ENCODE assay signal across 24 cellular contexts in genomic region chr19:56174550-56174949, GRCh38. TPM values are rescaled to one million over a fixed set of nuclear protein-coding genes. Genes with fewer than 3 reads are reported as not detected.
DNase-seq lines count a peak whose midpoint lies in the region; ATAC-seq, FAIRE-seq and TF ChIP-seq lines count a peak whose summit lies in the region.
"Had no signal": no experiment of that assay in that cellular context is flagged by ENCODE, and none has a peak within 500 bp of the region (broad histone marks: within the 10 kb centered on the region; RNA-seq: fewer than 3 reads in every experiment).

No MANE protein-coding gene starts in this region.

- H2AFZ ChIP-seq in K562 (ENCODE audit: low read depth, low read length), result 0 out of 2 replicates have a peak overlapping the region, but pooled peaks have one; percentile 1
- H2AFZ ChIP-seq in neuronal stem cell (ENCODE audit: low read length), result peak overlapping the region; percentile 58
- H2AFZ ChIP-seq: GM23248 had no signal

- H3K36me3 ChIP-seq in K562 (ENCODE audit: control insufficient read depth, insufficient read depth, low read length) (no peaks in the 10 kb centered on the region), neuronal stem cell (replicated peaks in 1 of 2; ENCODE audit: control insufficient read depth in 2 of 2, insufficient read depth in 2 of 2, low read length in 2 of 2) (no peaks in the 10 kb centered on the region)
- H3K36me3 ChIP-seq: HAP-1 had no signal

- no peak overlapping the region for H3K4ac ChIP-seq in neuronal stem cell (ENCODE audit: low read length)

- no peak overlapping the region for H4K91ac ChIP-seq in neuronal stem cell (ENCODE audit: low read depth, low read length, poor library complexity)

- H3K4me1 ChIP-seq in K562 (replicated peaks in 1 of 2; ENCODE audit: control insufficient read depth in 2 of 2, insufficient read depth in 2 of 2, low read length in 2 of 2) (peaks cover 5 to 23% of the 10 kb centered on the region in 2 experiments; a peak in 3 of 5 replicates), neuronal stem cell (ENCODE audit: control insufficient read depth in 2 of 2, insufficient read depth in 1 of 2, low read depth in 1 of 2, low read length in 2 of 2) (peaks cover 5 to 20% of the 10 kb centered on the region in 2 donors)
- H3K4me1 ChIP-seq: HAP-1 had no signal

- H3K79me2 ChIP-seq in K562 (ENCODE audit: control insufficient read depth, insufficient read depth, low read length), result no peaks in the 10 kb centered on the region

- intact Hi-C loops in K562 (cut with micrococcal nuclease), result loop anchor here (5.0 kb wide), 1 partner anchor 158 kb away; no protein-coding TSS in a partner anchor

- H4K8ac ChIP-seq in neuronal stem cell (ENCODE audit: low read depth, low read length), result no peak overlapping the region

- H3K4me3 ChIP-seq in K562 (no peak overlapping the region), neuronal stem cell (ENCODE audit: low read length in 2 of 2) (no peak overlapping the region)
- H3K4me3 ChIP-seq: GM23248, HAP-1 had no signal

- no peak for FAIRE-seq in K562 (lab: Jason Lieb, UNC)
- FAIRE-seq: GM18507 had no signal

- no peaks in the 10 kb centered on the region for H4K20me1 ChIP-seq in K562 (replicated peaks; ENCODE audit: control insufficient read depth, insufficient read depth, low read length)

- POLR2A ChIA-PET in K562 (lab: Yijun Ruan, JAX), result no interaction called here

- DNase-seq in DMS53 (lab: John Stamatoyannopoulos, UW) (peak; percentile 26), DMS53 treated with DMSO at 0.1 percent for 48 hours (lab: John Stamatoyannopoulos, UW; ENCODE audit: unreplicated experiment) (no peak), NCI-H146 (lab: John Stamatoyannopoulos, UW) (peak; percentile 28), K562 (ENCODE audit: extremely low read depth in 1 of 4, low spot score in 3 of 4) (peak in 2 of 4 experiments; percentile 6 to 23), neuronal stem cell (ENCODE audit: low spot score) (no peak), inferior parietal cortex (ENCODE audit: extremely low spot score) (no peak)
- DNase-seq: GDM1, GM23248, KBM-7, MM.1S, NCI-H1048, NCI-H1417 treated with DMSO at 0.1 percent for 48 hours, NCI-H1930, NCI-H524, NCI-H774, PC-3 had no signal

- H3K27me3 ChIP-seq in K562 (ENCODE audit: control insufficient read depth in 2 of 2, insufficient read depth in 2 of 2, low read length in 2 of 2), result peaks cover 0 to 31% of the 10 kb centered on the region in 2 experiments; a peak in 4 of 5 replicates
- peaks cover 0 to 5% (median 0%) of the 10 kb centered on the region in 3 experiments for H3K27me3 ChIP-seq in neuronal stem cell (ENCODE audit: control insufficient read depth in 3 of 3, insufficient read depth in 3 of 3, low read depth in 1 of 3, low read length in 3 of 3)

- TF ChIP-seq CTCF in K562 (IDR thresholded peaks at IDR 0.05 in 2 of 3, conservative IDR thresholded peaks at IDR 0.05 in 1 of 3; ENCODE audit: insufficient read depth in 2 of 3, low read depth in 1 of 3, low read length in 3 of 3), result no peak

- H2BK5ac ChIP-seq in neuronal stem cell (ENCODE audit: low read length), result peak overlapping the region; percentile 9

- H2BK120ac ChIP-seq in neuronal stem cell (ENCODE audit: low read depth, low read length), result peak overlapping the region; percentile 100

- BruUV-seq in K562 (replicated peaks; lab: Mats Ljungman, UMichigan), result no TSS peak

- H3K18ac ChIP-seq in neuronal stem cell (ENCODE audit: low read length), result peak overlapping the region; percentile 0

- peaks cover 1% of the 10 kb centered on the region for H3K79me1 ChIP-seq in neuronal stem cell (ENCODE audit: low read depth, low read length)

- H3K9me3 ChIP-seq in K562 (replicated peaks; ENCODE audit: control insufficient read depth, insufficient read depth, low read depth, low read length) (no peaks in the 10 kb centered on the region), neuronal stem cell (replicated peaks in 1 of 2; ENCODE audit: control insufficient read depth in 2 of 2, insufficient read depth in 1 of 2, low read depth in 1 of 2, low read length in 2 of 2) (peaks cover 0 to 2% of the 10 kb centered on the region in 2 donors)
- H3K9me3 ChIP-seq: HAP-1 had no signal

- TF ChIP-seq POLR2A in K562 (conservative IDR thresholded peaks at IDR 0.05), result no peak

- H2AK5ac ChIP-seq in neuronal stem cell (ENCODE audit: low read depth, low read length), result peak overlapping the region; percentile 80

- no peaks in the 10 kb centered on the region for H3K9me1 ChIP-seq in K562 (ENCODE audit: control insufficient read depth, insufficient read depth, low read length)

- no peak overlapping the region for H3K14ac ChIP-seq in neuronal stem cell (ENCODE audit: low read length)

- CTCF ChIA-PET in K562 (lab: Yijun Ruan, JAX; ENCODE audit: low intra/inter-chr PET ratio), result no interaction called here

- H3K4me2 ChIP-seq in K562 (ENCODE audit: insufficient read depth, low read length) (peak overlapping the region; percentile 26; the same call in 1 of the 2 replicates), neuronal stem cell (ENCODE audit: insufficient read depth, low read length, poor library complexity, severe bottlenecking) (no peak overlapping the region)

- H3K23ac ChIP-seq in neuronal stem cell (ENCODE audit: low read depth, low read length, poor library complexity), result no peak overlapping the region

- TF ChIP-seq RAD21 in K562 (CRISPR knock-in tag; conservative IDR thresholded peaks at IDR 0.05 in 1 of 2, IDR thresholded peaks at IDR 0.05 in 1 of 2), result no peak

- peak; percentile 36 for ATAC-seq in K562
- no peak for ATAC-seq in activated CD4-positive, CD25-positive, alpha-beta regulatory T cell treated with anti-CD3 and anti-CD28 coated beads, Interleukin-2, amount 50 U/mL, for 24 hours
- ATAC-seq: PC-3, SK-N-SH treated with all-trans-retinoic acid at 6 μM for 48 hours had no signal

- TF ChIP-seq EP300 in K562 (IDR thresholded peaks at IDR 0.05; ENCODE audit: low read length), result no peak

- H2BK15ac ChIP-seq in neuronal stem cell (ENCODE audit: low read length), result no peak overlapping the region

- in situ Hi-C loops in K562 (cut with MboI), result no loop called here

- H3K27ac ChIP-seq in K562 (ENCODE audit: extremely low read depth, low read depth, low read length) (no peak overlapping the region), neuronal stem cell (replicated peaks; ENCODE audit: low read length) (peak overlapping the region; percentile 32)
- H3K27ac ChIP-seq: C4-2B, GM23248, RWPE1 had no signal

- H3K9ac ChIP-seq in K562 (ENCODE audit: insufficient read depth in 1 of 2, low read depth in 2 of 2, low read length in 2 of 2) (peak overlapping the region in 1 of 2 experiments; percentile 52; a peak in 2 of 4 replicates), neuronal stem cell (ENCODE audit: low read depth, low read length, poor library complexity) (no peak overlapping the region)
- H3K9ac ChIP-seq: GM23248 had no signal

- WGBS in K562 (ENCODE audit: insufficient coverage, low coverage, missing lambda C conversion rate), result 4% methylated on average over 11 of the region's 11 CpGs
- WGBS in neuronal stem cell (ENCODE audit: extremely low coverage in 2 of 2, insufficient read length in 2 of 2, insufficient replicate concordance in 1 of 2), 2 donors, result no CpG with 5 or more reads among the region's 11 CpGs

- H2BK12ac ChIP-seq in neuronal stem cell (ENCODE audit: low read length), result peak overlapping the region; percentile 1

RNA-seq across cellular contexts. Expression of gene GALP, which starts 1.3 kb away (rescaled TPM):
- total RNA-seq in K562 (2011; cell fraction: chromatin; rRNA removed; ENCODE audit: low replicate concordance), result not detected in 2 replicates
- not detected in 2 replicates for total RNA-seq in K562 (2011; cell fraction: nucleolus; rRNA removed)
- not detected in 2 replicates for total RNA-seq in K562 (2011; cell fraction: nucleoplasm; rRNA removed)
- not detected in 2 replicates for total RNA-seq in K562 (2014; rRNA removed)
- not detected in 2 replicates for total RNA-seq in K562 (2014; rRNA removed; fragmentation: Illumina TruSeq; extraction: Trizol)
- not detected in 2 replicates for total RNA-seq in K562 (2015; rRNA removed; fragmentation: Illumina TruSeq; extraction: Trizol)
- not detected in 2 replicates for total RNA-seq in K562 (2021)
- not detected in 2 replicates for polyA plus RNA-seq in K562 (2011; rRNA removed)
- not detected in 2 replicates for polyA plus RNA-seq in K562 (2011; cell fraction: cytosol; rRNA removed)
- not detected in 2 replicates for polyA plus RNA-seq in K562 (2011; cell fraction: nucleus; rRNA removed)
- not detected in 2 replicates for polyA plus RNA-seq in K562 (2012)
- polyA plus RNA-seq in K562 (2014; fragmentation: Illumina TruSeq; extraction: Trizol), result not detected in 2 replicates
- polyA plus RNA-seq in K562 (2014; fragmentation: Nextera tagmentation; extraction: Ambion mirVana), result not detected
- polyA plus RNA-seq in K562 (2014; rRNA removed), result not detected in 2 replicates
- not detected in 2 replicates for polyA minus RNA-seq in K562 (2011; rRNA and poly(A)+ RNA removed)
- not detected in 2 replicates for polyA minus RNA-seq in K562 (2011; cell fraction: cytosol; rRNA and poly(A)+ RNA removed)
- polyA minus RNA-seq in K562 (2011; cell fraction: nucleus; rRNA and poly(A)+ RNA removed), result not detected in 2 replicates
- 6.7 TPM for polyA plus RNA-seq in neuronal stem cell (2013, experiment 1 of 2)
- polyA plus RNA-seq in neuronal stem cell (2013, experiment 2 of 2), result 19.4 TPM
- total RNA-seq: A172; GM23248; PC-3; T-helper 2 cell treated with Interferon-gamma antibody and Interleukin-4, amounts not matched to agents 100 ng/mL and 5 ng/mL, for 36 hours had no signal
- polyA plus RNA-seq: GM23248 had no signal

RNA-seq across cellular contexts. Expression of gene ZSCAN5B, which starts 23.0 kb away (rescaled TPM):
- total RNA-seq in K562 (2011; cell fraction: chromatin; rRNA removed; ENCODE audit: low replicate concordance), result not detected in 2 replicates
- total RNA-seq in K562 (2011; cell fraction: nucleolus; rRNA removed), result not detected in 2 replicates
- total RNA-seq in K562 (2011; cell fraction: nucleoplasm; rRNA removed), result not detected in 2 replicates
- total RNA-seq in K562 (2014; rRNA removed), result 0.08 TPM in 1 of 2 replicates, not detected in the other
- not detected in 2 replicates for total RNA-seq in K562 (2014; rRNA removed; fragmentation: Illumina TruSeq; extraction: Trizol)
- total RNA-seq in K562 (2015; rRNA removed; fragmentation: Illumina TruSeq; extraction: Trizol), result 0.07 TPM in 1 of 2 replicates, not detected in the other
- not detected in 2 replicates for total RNA-seq in K562 (2021)
- polyA plus RNA-seq in K562 (2011; rRNA removed), result not detected in 2 replicates
- 0.04 and 0.06 TPM in 2 replicates for polyA plus RNA-seq in K562 (2011; cell fraction: cytosol; rRNA removed)
- polyA plus RNA-seq in K562 (2011; cell fraction: nucleus; rRNA removed), result 0.10 TPM in 1 of 2 replicates, not detected in the other
- 0.07 and 0.08 TPM in 2 replicates for polyA plus RNA-seq in K562 (2012)
- not detected in 2 replicates for polyA plus RNA-seq in K562 (2014; fragmentation: Illumina TruSeq; extraction: Trizol)
- under 1 TPM in 1 of 2 experiments, not detected in 1; 0.03 TPM for polyA plus RNA-seq in K562 (2014; fragmentation: Nextera tagmentation; extraction: Ambion mirVana)
- not detected in 2 replicates for polyA plus RNA-seq in K562 (2014; rRNA removed)
- 0.14 TPM in 1 of 2 replicates, not detected in the other for polyA minus RNA-seq in K562 (2011; rRNA and poly(A)+ RNA removed)
- polyA minus RNA-seq in K562 (2011; cell fraction: cytosol; rRNA and poly(A)+ RNA removed), result not detected in 2 replicates
- not detected in 2 replicates for polyA minus RNA-seq in K562 (2011; cell fraction: nucleus; rRNA and poly(A)+ RNA removed)
- 0.06 TPM for polyA plus RNA-seq in neuronal stem cell (2013, experiment 1 of 2)
- polyA plus RNA-seq in neuronal stem cell (2013, experiment 2 of 2), result 0.08 TPM
- total RNA-seq: A172; GM23248; PC-3; T-helper 2 cell treated with Interferon-gamma antibody and Interleukin-4, amounts not matched to agents 100 ng/mL and 5 ng/mL, for 36 hours had no signal
- polyA plus RNA-seq: GM23248 had no signal

RNA-seq across cellular contexts. Expression of gene ZSCAN5C, which starts 27.5 kb away (rescaled TPM):
- total RNA-seq in K562 (2011; cell fraction: chromatin; rRNA removed; ENCODE audit: low replicate concordance), result not detected in 2 replicates
- not detected in 2 replicates for total RNA-seq in K562 (2011; cell fraction: nucleolus; rRNA removed)
- not detected in 2 replicates for total RNA-seq in K562 (2011; cell fraction: nucleoplasm; rRNA removed)
- total RNA-seq in K562 (2014; rRNA removed) (0.08 TPM in 1 of 2 replicates, not detected in the other), K562 (2014; rRNA removed; fragmentation: Illumina TruSeq; extraction: Trizol) (not detected in 2 replicates), K562 (2015; rRNA removed; fragmentation: Illumina TruSeq; extraction: Trizol) (not detected in 2 replicates), K562 (2021) (not detected in 2 replicates)
- polyA plus RNA-seq in K562 (2011; rRNA removed) (not detected in 2 replicates), K562 (2014; fragmentation: Illumina TruSeq; extraction: Trizol) (not detected in 2 replicates), K562 (2014; fragmentation: Nextera tagmentation; extraction: Ambion mirVana) (under 1 TPM in 1 of 2 experiments, not detected in 1; 0.07 TPM), K562 (2014; rRNA removed) (not detected in 2 replicates)
- not detected in 2 replicates for polyA plus RNA-seq in K562 (2011; cell fraction: cytosol; rRNA removed)
- polyA plus RNA-seq in K562 (2011; cell fraction: nucleus; rRNA removed), result not detected in 2 replicates
- not detected in 2 replicates for polyA plus RNA-seq in K562 (2012)
- polyA minus RNA-seq in K562 (2011; rRNA and poly(A)+ RNA removed), result not detected in 2 replicates
- not detected in 2 replicates for polyA minus RNA-seq in K562 (2011; cell fraction: cytosol; rRNA and poly(A)+ RNA removed)
- polyA minus RNA-seq in K562 (2011; cell fraction: nucleus; rRNA and poly(A)+ RNA removed), result not detected in 2 replicates
- polyA plus RNA-seq in neuronal stem cell (2013, experiment 1 of 2), result not detected
- 0.03 TPM for polyA plus RNA-seq in neuronal stem cell (2013, experiment 2 of 2)
- total RNA-seq: A172; GM23248; PC-3; T-helper 2 cell treated with Interferon-gamma antibody and Interleukin-4, amounts not matched to agents 100 ng/mL and 5 ng/mL, for 36 hours had no signal
- polyA plus RNA-seq: GM23248 had no signal

RNA-seq across cellular contexts. Expression of gene ZNF444, which starts 33.5 kb away (rescaled TPM):
- 10.3 and 22.0 TPM in 2 replicates for total RNA-seq in K562 (2011; cell fraction: chromatin; rRNA removed; ENCODE audit: low replicate concordance)
- total RNA-seq in K562 (2011; cell fraction: nucleolus; rRNA removed), result 14.7 and 18.6 TPM in 2 replicates
- total RNA-seq in K562 (2011; cell fraction: nucleoplasm; rRNA removed), result 13.4 and 17.9 TPM in 2 replicates
- 20.0 and 20.8 TPM in 2 replicates for total RNA-seq in K562 (2014; rRNA removed)
- total RNA-seq in K562 (2014; rRNA removed; fragmentation: Illumina TruSeq; extraction: Trizol), result 2.0 and 2.8 TPM in 2 replicates
- total RNA-seq in K562 (2015; rRNA removed; fragmentation: Illumina TruSeq; extraction: Trizol), result 6.9 and 7.0 TPM in 2 replicates
- total RNA-seq in K562 (2021), result 38.8 and 40.0 TPM in 2 replicates
- 6.1 and 7.4 TPM in 2 replicates for polyA plus RNA-seq in K562 (2011; rRNA removed)
- polyA plus RNA-seq in K562 (2011; cell fraction: cytosol; rRNA removed), result 14.2 and 42.2 TPM in 2 replicates
- polyA plus RNA-seq in K562 (2011; cell fraction: nucleus; rRNA removed), result 10.7 and 21.0 TPM in 2 replicates
- polyA plus RNA-seq in K562 (2012), result 17.4 and 18.2 TPM in 2 replicates
- 7.7 and 10.6 TPM in 2 replicates for polyA plus RNA-seq in K562 (2014; fragmentation: Illumina TruSeq; extraction: Trizol)
- under 1 TPM; 0.39 to 0.49 TPM for polyA plus RNA-seq in K562 (2014; fragmentation: Nextera tagmentation; extraction: Ambion mirVana)
- polyA plus RNA-seq in K562 (2014; rRNA removed), result 24.3 and 28.4 TPM in 2 replicates
- polyA minus RNA-seq in K562 (2011; rRNA and poly(A)+ RNA removed), result 2.2 and 4.2 TPM in 2 replicates
- polyA minus RNA-seq in K562 (2011; cell fraction: cytosol; rRNA and poly(A)+ RNA removed), result 8.6 and 9.5 TPM in 2 replicates
- 2.8 and 3.4 TPM in 2 replicates for polyA minus RNA-seq in K562 (2011; cell fraction: nucleus; rRNA and poly(A)+ RNA removed)
- 37.6 TPM for polyA plus RNA-seq in neuronal stem cell (2013, experiment 1 of 2)
- polyA plus RNA-seq in neuronal stem cell (2013, experiment 2 of 2), result 37.2 TPM

RNA-seq across cellular contexts. Expression of gene ZNF787, which starts 53.5 kb away (rescaled TPM):
- 17.6 and 47.4 TPM in 2 replicates for total RNA-seq in K562 (2011; cell fraction: chromatin; rRNA removed; ENCODE audit: low replicate concordance)
- total RNA-seq in K562 (2011; cell fraction: nucleolus; rRNA removed), result 27.8 and 29.1 TPM in 2 replicates
- 19.5 and 20.7 TPM in 2 replicates for total RNA-seq in K562 (2011; cell fraction: nucleoplasm; rRNA removed)
- total RNA-seq in K562 (2014; rRNA removed), result 77.6 and 84.0 TPM in 2 replicates
- total RNA-seq in K562 (2014; rRNA removed; fragmentation: Illumina TruSeq; extraction: Trizol), result 5.3 and 5.7 TPM in 2 replicates
- total RNA-seq in K562 (2015; rRNA removed; fragmentation: Illumina TruSeq; extraction: Trizol), result 26.1 and 30.6 TPM in 2 replicates
- total RNA-seq in K562 (2021), result 65.9 and 73.8 TPM in 2 replicates
- 7.3 and 10.9 TPM in 2 replicates for polyA plus RNA-seq in K562 (2011; rRNA removed)
- 11.1 and 55.5 TPM in 2 replicates for polyA plus RNA-seq in K562 (2011; cell fraction: cytosol; rRNA removed)
- 10.4 and 17.2 TPM in 2 replicates for polyA plus RNA-seq in K562 (2011; cell fraction: nucleus; rRNA removed)
- polyA plus RNA-seq in K562 (2012), result 35.3 and 37.8 TPM in 2 replicates
- polyA plus RNA-seq in K562 (2014; fragmentation: Illumina TruSeq; extraction: Trizol), result 6.9 and 20.9 TPM in 2 replicates
- under 1 TPM; 0.45 to 0.53 TPM for polyA plus RNA-seq in K562 (2014; fragmentation: Nextera tagmentation; extraction: Ambion mirVana)
- polyA plus RNA-seq in K562 (2014; rRNA removed), result 51.1 and 54.4 TPM in 2 replicates
- 1.8 and 3.2 TPM in 2 replicates for polyA minus RNA-seq in K562 (2011; rRNA and poly(A)+ RNA removed)
- polyA minus RNA-seq in K562 (2011; cell fraction: cytosol; rRNA and poly(A)+ RNA removed), result 20.8 and 30.9 TPM in 2 replicates
- polyA minus RNA-seq in K562 (2011; cell fraction: nucleus; rRNA and poly(A)+ RNA removed), result 6.3 and 6.7 TPM in 2 replicates
- 37.4 TPM for polyA plus RNA-seq in neuronal stem cell (2013, experiment 1 of 2)
- 36.2 TPM for polyA plus RNA-seq in neuronal stem cell (2013, experiment 2 of 2)

Comparison
In these comparisons a context has a peak if more than half of its experiments do, and no peak if none do; other contexts are left out.
1. DNase-seq: peak in DMS53 (single experiment) and NCI-H146 (single experiment); none in DMS53 treated with DMSO at 0.1 percent for 48 hours (single experiment), neuronal stem cell (single experiment) and inferior parietal cortex (single experiment).